Comparison of ENCODE assay signal across 8 cellular contexts in genomic region chrX:103248553-103248952, GRCh38. TPM values are rescaled to one million over a fixed set of nuclear protein-coding genes. Genes with fewer than 3 reads are reported as not detected.
DNase-seq lines count a peak whose midpoint lies in the region; ATAC-seq and TF ChIP-seq lines count a peak whose summit lies in the region.

No MANE protein-coding gene starts in this region.

- H3K36me3 Mint-ChIP-seq in activated CD4-positive, alpha-beta T cell treated with anti-CD3 and anti-CD28 coated beads, Interleukin-2, amount 10 ng/mL, durations not matched to agents 7 days and 5 days (ENCODE audit: low read depth), result peaks cover 6% of the 10 kb centered on the region
- H3K36me3 Mint-ChIP-seq in WTC11, result peaks cover 5% of the 10 kb centered on the region

- DNase-seq in activated CD4-positive, alpha-beta T cell treated with anti-CD3 and anti-CD28 coated beads, Interleukin-2, amount 10 ng/mL, durations not matched to agents 7 days and 5 days, result peak; percentile 17
- no peak for DNase-seq in activated CD4-positive, alpha-beta T cell treated with anti-CD3 and anti-CD28 coated beads, Interleukin-2, amount 50 U/mL, for 4 hours
- DNase-seq in LNCaP clone FGC (ENCODE audit: low read depth) (no peak), dermis microvascular lymphatic vessel endothelial cell (ENCODE audit: low read depth in 2 of 2) (peak; percentile 15 to 36), retina (peak; percentile 1), WTC11 (ENCODE audit: low spot score) (no peak)
- no peak for DNase-seq in NK-92 treated with Interleukin-12 subunit alpha and Interleukin-12 subunit beta, amount 100 ng/mL, for 24 hours (lab: John Stamatoyannopoulos, UW)
- no peak for DNase-seq in effector CD8-positive, alpha-beta T cell (lab: John Stamatoyannopoulos, UW)

- H3K4me1 Mint-ChIP-seq in activated CD4-positive, alpha-beta T cell treated with anti-CD3 and anti-CD28 coated beads, Interleukin-2, amount 10 ng/mL, durations not matched to agents 7 days and 5 days, result peaks cover 4% of the 10 kb centered on the region
- H3K4me1 Mint-ChIP-seq in WTC11, result peaks cover 18% of the 10 kb centered on the region

- TF ChIP-seq CTCF in LNCaP clone FGC (IDR thresholded peaks at IDR 0.05; ENCODE audit: control insufficient read depth, extremely low read depth, insufficient read depth), result peak; percentile 36
- TF ChIP-seq CTCF in WTC11 (IDR thresholded peaks at IDR 0.05), result no peak

- H3K9me3 Mint-ChIP-seq in activated CD4-positive, alpha-beta T cell treated with anti-CD3 and anti-CD28 coated beads, Interleukin-2, amount 10 ng/mL, durations not matched to agents 7 days and 5 days, result no peaks in the 10 kb centered on the region
- H3K9me3 Mint-ChIP-seq in WTC11, result no peaks in the 10 kb centered on the region

- ATAC-seq in WTC11, result no peak

- no peak overlapping the region for H3K4me3 ChIP-seq in LNCaP clone FGC (ENCODE audit: low read depth, low read length)

- CTCF ChIA-PET in activated CD4-positive, alpha-beta T cell treated with anti-CD3 and anti-CD28 coated beads, Interleukin-2, amount 10 ng/mL, durations not matched to agents 7 days and 5 days (lab: Charles Lee), result no interaction called here
- CTCF ChIA-PET in WTC11 (lab: Charles Lee), result interaction anchor here (0.7 to 1.0 kb wide), 2 partner anchors 37 to 215 kb away, joined by 3 read pairs; no protein-coding TSS in a partner anchor

- H3K27me3 Mint-ChIP-seq in activated CD4-positive, alpha-beta T cell treated with anti-CD3 and anti-CD28 coated beads, Interleukin-2, amount 10 ng/mL, durations not matched to agents 7 days and 5 days, result peaks cover 2% of the 10 kb centered on the region
- H3K27me3 Mint-ChIP-seq in WTC11 (ENCODE audit: low read depth), result no peaks in the 10 kb centered on the region; the same call in 1 of the 2 replicates

- POLR2A ChIA-PET in activated CD4-positive, alpha-beta T cell treated with anti-CD3 and anti-CD28 coated beads, Interleukin-2, amount 10 ng/mL, durations not matched to agents 7 days and 5 days (lab: Charles Lee), result no interaction called here
- POLR2A ChIA-PET in WTC11 (lab: Charles Lee), result no interaction called here

- H3K27ac Mint-ChIP-seq in activated CD4-positive, alpha-beta T cell treated with anti-CD3 and anti-CD28 coated beads, Interleukin-2, amount 10 ng/mL, durations not matched to agents 7 days and 5 days, result no peak overlapping the region
- H3K27ac Mint-ChIP-seq in WTC11, result no peak overlapping the region

- no peak overlapping the region for H3K4me3 Mint-ChIP-seq in activated CD4-positive, alpha-beta T cell treated with anti-CD3 and anti-CD28 coated beads, Interleukin-2, amount 10 ng/mL, durations not matched to agents 7 days and 5 days
- no peak overlapping the region for H3K4me3 Mint-ChIP-seq in WTC11

TF ChIP-seq in WTC11, 78 proteins besides CTCF, POLR2A, EP300 and RAD21:
- TF ChIP-seq NR2C2 (CRISPR knock-in tag; IDR thresholded peaks at IDR 0.05) (no peak), CBFB (CRISPR knock-in tag; IDR thresholded peaks at IDR 0.05; ENCODE audit: low read depth) (no peak), RORB (CRISPR knock-in tag; IDR thresholded peaks at IDR 0.05) (no peak), GTF2I (CRISPR knock-in tag; conservative IDR thresholded peaks at IDR 0.05) (no peak), GRHL2 (CRISPR knock-in tag; IDR thresholded peaks at IDR 0.05; ENCODE audit: insufficient replicate concordance, severe bottlenecking) (no peak), ZNF219 (CRISPR knock-in tag; IDR thresholded peaks at IDR 0.05; ENCODE audit: borderline replicate concordance) (no peak), ESRRA (CRISPR knock-in tag; IDR thresholded peaks at IDR 0.05; ENCODE audit: borderline replicate concordance) (no peak), SMAD3 (CRISPR knock-in tag; IDR thresholded peaks at IDR 0.05; ENCODE audit: borderline replicate concordance) (no peak), PREB (CRISPR knock-in tag; IDR thresholded peaks at IDR 0.05; ENCODE audit: borderline replicate concordance) (no peak), ZNF512 (CRISPR knock-in tag; IDR thresholded peaks at IDR 0.05; ENCODE audit: borderline replicate concordance) (no peak)

RNA-seq across cellular contexts. Expression of gene TCEAL8, which starts 6.4 kb away (rescaled TPM):
- 10 to 100 TPM; 35.2 to 48.1 TPM for total RNA-seq in activated CD4-positive, alpha-beta T cell treated with anti-CD3 and anti-CD28 coated beads, Interleukin-2, amount 10 ng/mL, durations not matched to agents 7 days and 5 days
- total RNA-seq in dermis microvascular lymphatic vessel endothelial cell (51.7 and 53.5 TPM in 2 replicates), WTC11 (2021) (72.4 to 75.0 TPM (median 74.6 TPM) in 3 replicates)

RNA-seq across cellular contexts. Expression of gene TCEAL5, which starts 28.0 kb away (rescaled TPM):
- total RNA-seq in activated CD4-positive, alpha-beta T cell treated with anti-CD3 and anti-CD28 coated beads, Interleukin-2, amount 10 ng/mL, durations not matched to agents 7 days and 5 days, result not detected
- total RNA-seq in dermis microvascular lymphatic vessel endothelial cell (not detected in 2 replicates), WTC11 (2021) (3.5 to 5.6 TPM (median 5.3 TPM) in 3 replicates)

RNA-seq across cellular contexts. Expression of gene BEX4, which starts 33.6 kb away (rescaled TPM):
- 10 to 100 TPM in 1 of 2 experiments, 1 to 10 TPM in 1; 9.9 to 11.2 TPM for total RNA-seq in activated CD4-positive, alpha-beta T cell treated with anti-CD3 and anti-CD28 coated beads, Interleukin-2, amount 10 ng/mL, durations not matched to agents 7 days and 5 days
- total RNA-seq in dermis microvascular lymphatic vessel endothelial cell (15.5 and 20.2 TPM in 2 replicates), WTC11 (2021) (57.9 to 71.6 TPM (median 67.9 TPM) in 3 replicates)

Comparison
In these comparisons a context has a peak if more than half of its experiments do, and no peak if none do; other contexts are left out.
1. DNase-seq: peak in activated CD4-positive, alpha-beta T cell treated with anti-CD3 and anti-CD28 coated beads, Interleukin-2, amount 10 ng/mL, durations not matched to agents 7 days and 5 days (single experiment), dermis microvascular lymphatic vessel endothelial cell (2 of 2) and retina (single experiment); none in activated CD4-positive, alpha-beta T cell treated with anti-CD3 and anti-CD28 coated beads, Interleukin-2, amount 50 U/mL, for 4 hours (0 of 2), LNCaP clone FGC (single experiment), NK-92 treated with Interleukin-12 subunit alpha and Interleukin-12 subunit beta, amount 100 ng/mL, for 24 hours (single experiment), WTC11 (single experiment) and effector CD8-positive, alpha-beta T cell (single experiment).